Comparison of ENCODE assay signal across 8 cellular contexts in the genomic region with DNA sequence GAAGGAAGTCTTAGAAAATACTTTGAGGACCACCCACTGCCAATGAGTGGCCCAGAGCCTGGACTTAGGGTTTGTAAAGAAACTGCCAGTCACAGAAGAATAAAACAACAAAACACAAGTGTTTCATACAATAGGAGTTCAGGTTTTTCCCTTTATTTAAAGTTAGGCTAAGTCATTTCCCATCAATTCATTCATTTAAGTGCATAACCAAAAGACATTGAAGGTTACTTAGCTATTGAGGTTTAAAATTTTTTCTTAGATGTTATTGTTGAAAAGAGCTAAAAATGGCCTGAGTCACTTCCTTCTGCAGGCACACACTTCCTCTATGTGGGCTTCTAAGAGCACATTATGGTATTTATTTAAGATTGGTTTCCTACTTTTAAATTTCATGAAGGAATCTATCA. TPM values are rescaled to one million over a fixed set of nuclear protein-coding genes. Genes with fewer than 3 reads are reported as not detected.
DNase-seq lines count a peak whose midpoint lies in the region; ATAC-seq and TF ChIP-seq lines count a peak whose summit lies in the region.

No MANE protein-coding gene starts in this region.

- in situ Hi-C loops in astrocyte of the spinal cord (cut with HindIII; ENCODE audit: low sequenced_read_pairs) = no loop called here

- peak overlapping the region in 4 of 10 donors; percentile 19 to 69 (median 40) for H3K27ac Mint-ChIP-seq in naive thymus-derived CD8-positive, alpha-beta T cell

- DNase-seq in ELR (ENCODE audit: low read depth) (peak; percentile 53), NAMALWA (ENCODE audit: low spot score) (peak; percentile 26), astrocyte of the spinal cord (ENCODE audit: low read depth, low spot score) (peak; percentile 60), NCI-H2171 treated with DMSO at 0.1 percent for 48 hours (lab: John Stamatoyannopoulos, UW) (no peak)
- peak in 3 of 10 donors; percentile 9 to 29 (median 16) for DNase-seq in naive thymus-derived CD8-positive, alpha-beta T cell

- no peaks in the 10 kb centered on the region for H3K36me3 Mint-ChIP-seq in naive thymus-derived CD8-positive, alpha-beta T cell

- peaks cover 8 to 59% (median 24%) of the 10 kb centered on the region in 4 donors for H3K4me1 Mint-ChIP-seq in naive thymus-derived CD8-positive, alpha-beta T cell

- H3K4me3 ChIP-seq in astrocyte of the spinal cord (ENCODE audit: low read depth, low read length) = no peak overlapping the region

- no peak for TF ChIP-seq CTCF in astrocyte of the spinal cord (IDR thresholded peaks at IDR 0.05; ENCODE audit: low read depth, low read length)

- ATAC-seq in naive thymus-derived CD8-positive, alpha-beta T cell = peak; percentile 52 to 54
- ATAC-seq in GM21447 (IDR thresholded peaks at IDR 0.05; ENCODE audit: unreplicated experiment) (no peak), HG03196 (IDR thresholded peaks at IDR 0.05; ENCODE audit: unreplicated experiment) (no peak), GM18870 (IDR thresholded peaks at IDR 0.05; ENCODE audit: unreplicated experiment) (no peak)

- no peaks in the 10 kb centered on the region for H3K9me3 Mint-ChIP-seq in naive thymus-derived CD8-positive, alpha-beta T cell

- H3K4me3 Mint-ChIP-seq in naive thymus-derived CD8-positive, alpha-beta T cell = peak overlapping the region in 8 of 10 donors; percentile 5 to 55 (median 21)

- POLR2A ChIA-PET in naive thymus-derived CD8-positive, alpha-beta T cell (lab: Charles Lee) = interaction anchor here (0.6 to 1.0 kb wide), 2 partner anchors 21 to 30 kb away, joined by 3 to 7 read pairs; no protein-coding TSS in a partner anchor

- no peaks in the 10 kb centered on the region for H3K27me3 Mint-ChIP-seq in naive thymus-derived CD8-positive, alpha-beta T cell

RNA-seq across cellular contexts. Expression of a gene that starts 54.2 kb away (rescaled TPM):
- 1 to 10 TPM; 7.6 to 9.4 TPM for total RNA-seq in naive thymus-derived CD8-positive, alpha-beta T cell
- 1 to 10 TPM; 2.4 to 4.9 (median 2.8) TPM for polyA plus RNA-seq in naive thymus-derived CD8-positive, alpha-beta T cell

Comparison
In these comparisons a context has a peak if more than half of its experiments do, and no peak if none do; other contexts are left out.
1. ATAC-seq: peak in naive thymus-derived CD8-positive, alpha-beta T cell (2 of 2); none in GM21447 (single experiment), HG03196 (single experiment) and GM18870 (single experiment).